8 cellular contexts compared by ENCODE assay signal in genomic region chr4:82989567-82990429, GRCh38.
DNase-seq lines count a peak whose midpoint lies in the region; ATAC-seq and TF ChIP-seq lines count a peak whose summit lies in the region.

No MANE protein-coding gene starts in this region.

- H3K27ac ChIP-seq in RWPE2 (ENCODE audit: poor library complexity, severe bottlenecking) (peak overlapping the region; percentile 34), muscle layer of duodenum (ENCODE audit: low read length) (no peak overlapping the region), substantia nigra (ENCODE audit: low read depth, low read length, poor library complexity, severe bottlenecking) (no peak overlapping the region)

- DNase-seq in RWPE2 (ENCODE audit: low spot score) (no peak), amygdala (lab: John Stamatoyannopoulos, UW) (no peak), NCI-H1105 treated with DMSO at 0.1 percent for 48 hours (lab: John Stamatoyannopoulos, UW) (no peak), substantia nigra (lab: John Stamatoyannopoulos, UW) (no peak), C1 segment of cervical spinal cord (lab: John Stamatoyannopoulos, UW) (no peak)

- H3K9me3 ChIP-seq in RWPE2 (ENCODE audit: severe bottlenecking) (no peaks in the 10 kb centered on the region), muscle layer of duodenum (ENCODE audit: control insufficient read depth in 1 of 2, low read length in 2 of 2) (no peaks in the 10 kb centered on the region)

- peaks cover 9% of the 10 kb centered on the region for H3K36me3 ChIP-seq in RWPE2 (ENCODE audit: low read depth)
- H3K36me3 ChIP-seq in muscle layer of duodenum (ENCODE audit: control insufficient read depth in 1 of 2, insufficient read depth in 2 of 2, low read length in 2 of 2): no peaks in the 10 kb centered on the region

- ATAC-seq in GM18858 (IDR thresholded peaks at IDR 0.05; ENCODE audit: unreplicated experiment) (peak; percentile 91), HG02642 (IDR thresholded peaks at IDR 0.05; ENCODE audit: poor library complexity, unreplicated experiment) (peak; percentile 88), RWPE2 (ENCODE audit: low read depth) (no peak; the same call in 2 of the 3 replicates)

- H3K4me3 ChIP-seq in RWPE2 (ENCODE audit: severe bottlenecking) (no peak overlapping the region), muscle layer of duodenum (ENCODE audit: low read depth in 1 of 2, low read length in 2 of 2) (peak overlapping the region; percentile 8)

- no peak for TF ChIP-seq CTCF in RWPE2 (IDR thresholded peaks at IDR 0.05; ENCODE audit: poor library complexity, severe bottlenecking)

- H3K4me1 ChIP-seq in RWPE2 (ENCODE audit: insufficient read depth, poor library complexity, severe bottlenecking) (no peaks in the 10 kb centered on the region), muscle layer of duodenum (ENCODE audit: control insufficient read depth in 1 of 2, insufficient read depth in 2 of 2, low read length in 2 of 2) (no peaks in the 10 kb centered on the region)

- H3K27me3 ChIP-seq in RWPE2 (ENCODE audit: insufficient read depth, poor library complexity, severe bottlenecking): no peaks in the 10 kb centered on the region
- no peaks in the 10 kb centered on the region for H3K27me3 ChIP-seq in muscle layer of duodenum (ENCODE audit: low read depth, low read length)
